In the genomic region with DNA sequence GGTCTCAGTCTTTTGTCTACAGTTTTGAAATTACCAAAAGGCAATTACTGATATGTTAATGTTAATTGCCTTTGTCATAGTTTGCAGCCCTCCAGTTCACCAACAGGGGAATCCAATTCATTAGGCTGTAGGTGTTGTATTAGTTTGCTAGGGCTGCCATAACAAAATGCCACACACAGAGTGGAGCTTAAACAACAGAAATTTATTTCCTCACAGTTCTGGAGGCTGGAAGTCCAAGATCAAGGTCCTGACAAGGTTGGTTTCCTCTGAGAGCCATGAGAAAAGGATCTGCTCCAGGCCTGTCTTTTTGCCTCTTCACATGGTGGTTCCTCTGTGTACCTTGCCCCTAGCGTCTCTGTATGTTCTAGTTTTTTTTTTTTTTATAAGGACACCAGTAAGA, we compare ENCODE assay signal across 9 cellular contexts. TPM values are rescaled to one million over a fixed set of nuclear protein-coding genes. Genes with fewer than 3 reads are reported as not detected.
DNase-seq lines count a peak whose midpoint lies in the region; ATAC-seq and TF ChIP-seq lines count a peak whose summit lies in the region.
"Had no signal": no experiment of that assay in that cellular context is flagged by ENCODE, and none has a peak within 500 bp of the region (broad histone marks: within the 10 kb centered on the region; RNA-seq: fewer than 3 reads in every experiment).

No MANE protein-coding gene starts in this region.

- H3K27ac Mint-ChIP-seq in brain: peak overlapping the region in 2 of 5 experiments; percentile 99

- no peak for TF ChIP-seq CTCF in left ventricle myocardium inferior (IDR thresholded peaks at IDR 0.05; ENCODE audit: borderline replicate concordance)
- no peak for TF ChIP-seq CTCF in brain (conservative IDR thresholded peaks at IDR 0.05)
- TF ChIP-seq CTCF in vagina (IDR thresholded peaks at IDR 0.05): no peak

- peaks cover 59% of the 10 kb centered on the region for H3K4me1 Mint-ChIP-seq in brain

- peaks cover 71% of the 10 kb centered on the region for H3K4me1 ChIP-seq in left ventricle myocardium inferior
- H3K4me1 ChIP-seq in mesodermal cell (ENCODE audit: control insufficient read depth, insufficient read depth, low read length, poor library complexity, severe bottlenecking): no peaks in the 10 kb centered on the region
- peaks cover 43% of the 10 kb centered on the region for H3K4me1 ChIP-seq in vagina

- H3K36me3 ChIP-seq in left ventricle myocardium inferior (peaks cover 60% of the 10 kb centered on the region), mesodermal cell (ENCODE audit: control insufficient read depth, insufficient read depth, low read length) (peaks cover 49% of the 10 kb centered on the region), vagina (peaks cover 0 to 43% of the 10 kb centered on the region in 2 donors)

- no peak for TF ChIP-seq POLR2A in vagina (IDR thresholded peaks at IDR 0.05)

- H3K27ac ChIP-seq in left ventricle myocardium inferior (replicated peaks): no peak overlapping the region
- H3K27ac ChIP-seq in mesodermal cell (ENCODE audit: low read depth, low read length, severe bottlenecking): no peak overlapping the region
- no peak overlapping the region for H3K27ac ChIP-seq in vagina

- no peak for DNase-seq in left ventricle myocardium inferior
- no peak for DNase-seq in cardiac septum (ENCODE audit: low spot score)
- DNase-seq in vagina (ENCODE audit: extremely low spot score in 2 of 2): no peak
- no peak for DNase-seq in stimulated activated naive CD4-positive, alpha-beta T cell (lab: John Stamatoyannopoulos, UW)
- no peak for DNase-seq in NCI-H510A (lab: John Stamatoyannopoulos, UW)
- DNase-seq: SHP77 had no signal

- H3K27me3 ChIP-seq in left ventricle myocardium inferior (ENCODE audit: low read depth) (no peaks in the 10 kb centered on the region), vagina (no peaks in the 10 kb centered on the region)

- intact Hi-C loops in left ventricle myocardium inferior (cut with micrococcal nuclease): no loop called here
- intact Hi-C loops in cardiac septum (cut with DNase I): loop anchor here (2.0 to 10.0 kb wide), 3 partner anchors 18 to 188 kb away; a partner anchor contains a TSS
- intact Hi-C loops in vagina (cut with DNase I): loop anchor here (10.0 kb wide), 1 partner anchor 132 kb away; a partner anchor contains a TSS

- no peak for ATAC-seq in GM18867 (IDR thresholded peaks at IDR 0.05; ENCODE audit: unreplicated experiment)

- peak overlapping the region; percentile 90 to 100 (median 99) for H3K4me3 Mint-ChIP-seq in brain

- no peaks in the 10 kb centered on the region for H3K9me3 ChIP-seq in left ventricle myocardium inferior (replicated peaks)
- peaks cover 4% of the 10 kb centered on the region for H3K9me3 ChIP-seq in mesodermal cell (ENCODE audit: control insufficient read depth, low read length)
- H3K9me3 ChIP-seq in vagina: no peaks in the 10 kb centered on the region

- H3K4me3 ChIP-seq in left ventricle myocardium inferior: peak overlapping the region; percentile 96
- H3K4me3 ChIP-seq in mesodermal cell (ENCODE audit: extremely low read depth, insufficient read depth, low read length, poor library complexity, severe bottlenecking): peak overlapping the region; percentile 99
- H3K4me3 ChIP-seq in vagina: peak overlapping the region; percentile 72 to 74

- peaks cover 3 to 21% (median 12%) of the 10 kb centered on the region in 5 experiments for H3K9me3 Mint-ChIP-seq in brain

- H3K36me3 Mint-ChIP-seq in brain: peaks cover 59% of the 10 kb centered on the region

- 80% methylated on average over 1 of the region's 1 CpG; no CpG with 5 or more reads in 1 of the 2 experiments for WGBS in mesodermal cell (ENCODE audit: insufficient coverage in 2 of 2), 2 experiments

- peaks cover 13% of the 10 kb centered on the region for H3K27me3 Mint-ChIP-seq in brain

RNA-seq across cellular contexts. Expression of a gene that starts 1.3 kb away (rescaled TPM):
- total RNA-seq in left ventricle myocardium inferior (41.3 TPM), cardiac septum (34.4 TPM), vagina (14.5 TPM)
- 12.6 TPM for polyA plus RNA-seq in brain (ENCODE audit: insufficient read depth, low read depth, low replicate concordance)
- polyA plus RNA-seq in mesodermal cell (2013, experiment 1 of 2): 36.1 TPM
- 40.2 TPM for polyA plus RNA-seq in mesodermal cell (2013, experiment 2 of 2)

RNA-seq across cellular contexts. Expression of a gene that starts 17.6 kb away (rescaled TPM):
- 38.8 TPM for total RNA-seq in left ventricle myocardium inferior
- 29.3 TPM for total RNA-seq in cardiac septum
- 4.3 TPM for polyA plus RNA-seq in brain (ENCODE audit: insufficient read depth, low read depth, low replicate concordance)
- 8.0 TPM for polyA plus RNA-seq in mesodermal cell (2013, experiment 1 of 2)
- polyA plus RNA-seq in mesodermal cell (2013, experiment 2 of 2): 6.3 TPM
- 7.4 TPM for total RNA-seq in vagina
